In the genomic region with DNA sequence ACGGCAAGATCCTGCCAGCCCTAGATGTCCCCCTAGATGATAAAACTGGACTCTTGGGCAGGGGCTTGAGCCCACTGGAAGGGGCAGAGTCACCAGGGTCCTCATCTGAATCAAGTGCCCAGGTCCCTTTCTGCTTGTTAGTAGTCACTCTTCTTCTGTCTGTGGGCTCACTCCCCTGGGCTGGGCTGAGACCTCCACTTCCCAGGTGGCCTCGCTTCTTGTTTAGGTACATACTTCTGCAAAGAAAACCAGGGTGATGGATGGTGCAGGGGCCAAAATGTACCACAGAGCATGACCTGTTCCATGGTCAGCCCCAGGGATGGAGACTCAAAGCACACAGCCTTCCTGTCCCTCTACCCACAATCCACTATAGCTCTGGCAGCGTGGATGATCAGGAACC, we compare ENCODE assay signal across 21 cellular contexts. TPM values are rescaled to one million over a fixed set of nuclear protein-coding genes. Genes with fewer than 3 reads are reported as not detected.
A peak's percentile ranks its signal among the peaks of the same experiment; 100 is the strongest.
DNase-seq lines count a peak whose midpoint lies in the region; ATAC-seq and TF ChIP-seq lines count a peak whose summit lies in the region.
"Had no signal": no experiment of that assay in that cellular context is flagged by ENCODE, and none has a peak within 500 bp of the region (broad histone marks: within the 10 kb centered on the region; RNA-seq: fewer than 3 reads in every experiment).

No MANE protein-coding gene starts in this region.

- ATAC-seq in GM18867 (IDR thresholded peaks at IDR 0.05; ENCODE audit: unreplicated experiment), result no peak

- H3K27ac Mint-ChIP-seq in CD14-positive monocyte, result peak overlapping the region in 5 of 7 donors; percentile 79 to 100 (median 89)
- H3K27ac Mint-ChIP-seq in type B pancreatic cell, result no peak overlapping the region
- no peak overlapping the region for H3K27ac Mint-ChIP-seq in endothelial cell (ENCODE audit: unreplicated experiment)
- no peak overlapping the region for H3K27ac Mint-ChIP-seq in immature natural killer cell
- H3K27ac Mint-ChIP-seq: CD4-positive, alpha-beta memory T cell had no signal

- intact Hi-C loops in CD14-positive monocyte (cut with micrococcal nuclease), result loop anchor here in 1 of 2 donors (10.0 kb wide), 1 partner anchor 177 kb away; a partner anchor contains a TSS

- peaks cover 90% of the 10 kb centered on the region for H3K4me1 Mint-ChIP-seq in CD14-positive monocyte
- no peaks in the 10 kb centered on the region for H3K4me1 Mint-ChIP-seq in type B pancreatic cell (ENCODE audit: unreplicated experiment)
- H3K4me1 Mint-ChIP-seq in endothelial cell (ENCODE audit: unreplicated experiment), result no peaks in the 10 kb centered on the region
- H3K4me1 Mint-ChIP-seq in immature natural killer cell, result no peaks in the 10 kb centered on the region

- H3K27me3 Mint-ChIP-seq in CD14-positive monocyte (ENCODE audit: low read depth in 3 of 3), result peaks cover 1 to 9% (median 6%) of the 10 kb centered on the region in 3 donors
- peaks cover 57% of the 10 kb centered on the region for H3K27me3 Mint-ChIP-seq in type B pancreatic cell
- H3K27me3 Mint-ChIP-seq in endothelial cell (ENCODE audit: unreplicated experiment), result peaks cover 12% of the 10 kb centered on the region
- H3K27me3 Mint-ChIP-seq in immature natural killer cell (ENCODE audit: low read depth in 3 of 3), result peaks cover 3 to 24% (median 16%) of the 10 kb centered on the region in 3 donors

- H3K9me3 Mint-ChIP-seq in CD14-positive monocyte (peaks cover 0 to 7% (median 0%) of the 10 kb centered on the region in 7 donors), type B pancreatic cell (no peaks in the 10 kb centered on the region), endothelial cell (ENCODE audit: unreplicated experiment) (no peaks in the 10 kb centered on the region), immature natural killer cell (peaks cover 0 to 1% (median 0%) of the 10 kb centered on the region in 6 donors)

- no peak overlapping the region for H3K27ac ChIP-seq in coronary artery
- H3K27ac ChIP-seq: 22Rv1, A549, C4-2B, GM23248, HL-60 had no signal

- H3K4me3 Mint-ChIP-seq in CD14-positive monocyte (peak overlapping the region; percentile 94 to 98), type B pancreatic cell (peak overlapping the region; percentile 39), endothelial cell (ENCODE audit: unreplicated experiment) (no peak overlapping the region), immature natural killer cell (no peak overlapping the region)
- H3K4me3 Mint-ChIP-seq: CD4-positive, alpha-beta memory T cell had no signal

- H3K36me3 Mint-ChIP-seq in CD14-positive monocyte (peaks cover 28 to 35% of the 10 kb centered on the region in 2 donors), type B pancreatic cell (no peaks in the 10 kb centered on the region), endothelial cell (ENCODE audit: low read depth, unreplicated experiment) (peaks cover 3% of the 10 kb centered on the region), immature natural killer cell (no peaks in the 10 kb centered on the region)

- no peak for TF ChIP-seq CTCF in CD14-positive monocyte (IDR thresholded peaks at IDR 0.05)
- TF ChIP-seq CTCF in coronary artery (IDR thresholded peaks at IDR 0.05), result no peak
- TF ChIP-seq CTCF in type B pancreatic cell (conservative IDR thresholded peaks at IDR 0.05), result no peak
- no peak for TF ChIP-seq CTCF in endothelial cell (IDR thresholded peaks at IDR 0.05; ENCODE audit: unreplicated experiment)

- DNase-seq in CD14-positive monocyte (ENCODE audit: low spot score) (no peak), coronary artery (ENCODE audit: low spot score) (peak; percentile 59), mesenteric fat pad (ENCODE audit: low spot score) (peak; percentile 35), type B pancreatic cell (ENCODE audit: extremely low spot score, unreplicated experiment) (no peak), endothelial cell (ENCODE audit: low spot score) (no peak), immature natural killer cell (no peak)
- DNase-seq: AML-193; CD4-positive, alpha-beta memory T cell; DMS153; DMS79; GDM1; HCEC 1CT had no signal

- H3K4me3 ChIP-seq in coronary artery, result no peak overlapping the region

RNA-seq across cellular contexts. Expression of a gene that starts 0.8 kb away (rescaled TPM):
- polyA plus RNA-seq in CD14-positive monocyte (10 to 100 TPM; 45.1 to 87.0 TPM), immature natural killer cell (under 1 TPM; 0.13 to 0.96 (median 0.16) TPM)
- total RNA-seq in mesenteric fat pad (0.35 TPM), type B pancreatic cell (ENCODE audit: low replicate concordance) (0.14 TPM in 1 of 2 replicates, not detected in the other), endothelial cell (ENCODE audit: unreplicated experiment) (not detected)
- total RNA-seq: CD4-positive, alpha-beta memory T cell; Daoy; GM23248; HT1080 had no signal
- polyA plus RNA-seq: A549; BJ; CD4-positive, alpha-beta memory T cell; GM23248 had no signal

Comparison
In these comparisons a context has a peak if more than half of its experiments do, and no peak if none do; other contexts are left out.
1. DNase-seq: peak in coronary artery (single experiment) and mesenteric fat pad (single experiment); none in CD14-positive monocyte (single experiment), type B pancreatic cell (single experiment), endothelial cell (single experiment) and immature natural killer cell (0 of 3).
2. H3K27ac Mint-ChIP-seq: peak in CD14-positive monocyte (5 of 7); none in type B pancreatic cell (single experiment), endothelial cell (single experiment) and immature natural killer cell (0 of 6).
3. H3K4me3 Mint-ChIP-seq: peak in CD14-positive monocyte (2 of 2) and type B pancreatic cell (single experiment); none in endothelial cell (single experiment) and immature natural killer cell (0 of 5).